ENCODE assay signal across 1 cellular context in genomic region chr9:137083418-137084004, GRCh38.
TF ChIP-seq lines count a peak whose summit lies in the region.

No MANE protein-coding gene starts in this region.

TF ChIP-seq in GM23338, 12 proteins besides CTCF, POLR2A, EP300 and RAD21 (continued from another document):
- TF ChIP-seq ZNF462 (CRISPR knock-in tag; IDR thresholded peaks at IDR 0.05) (no peak), EZH2 (IDR thresholded peaks at IDR 0.05; ENCODE audit: low read depth, unreplicated experiment) (no peak), JUNB (IDR thresholded peaks at IDR 0.05; ENCODE audit: unreplicated experiment) (no peak), CREB1 (CRISPR knock-in tag; IDR thresholded peaks at IDR 0.05; ENCODE audit: low read depth) (no peak)
